Comparison of ENCODE assay signal across 2 cellular contexts in the genomic region with DNA sequence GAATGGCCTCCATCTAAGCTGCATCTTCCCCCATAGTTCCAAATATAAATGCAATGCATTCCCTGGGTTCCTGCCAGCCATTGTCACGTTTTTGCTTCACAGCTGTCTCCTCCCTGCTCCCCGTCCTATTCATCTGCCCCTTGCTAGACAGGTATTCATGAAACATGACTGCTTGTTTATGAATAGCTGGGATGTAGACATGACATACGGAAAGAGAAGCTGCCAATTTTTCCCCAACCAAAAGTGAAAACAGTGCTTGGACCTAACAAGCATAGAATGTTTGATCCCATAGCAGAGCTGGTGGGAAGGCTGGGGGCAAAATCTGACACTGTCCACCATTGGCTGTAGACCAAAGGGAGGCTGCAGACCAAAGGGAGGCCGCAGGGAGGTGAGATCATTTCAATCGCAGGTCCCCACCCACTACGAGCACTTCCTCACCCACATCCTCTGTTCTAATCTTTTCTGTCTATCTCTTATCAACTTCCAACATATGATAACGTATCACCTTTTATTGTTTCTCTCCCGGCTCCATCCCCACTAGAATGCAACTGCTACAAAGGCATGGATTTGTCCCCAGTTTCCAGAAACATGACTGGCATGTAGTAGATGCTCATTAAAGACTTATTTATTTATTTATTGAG.
TF ChIP-seq lines count a peak whose summit lies in the region.

No MANE protein-coding gene starts in this region.

TF ChIP-seq in HepG2, 621 proteins besides CTCF, POLR2A, EP300 and RAD21:
- TF ChIP-seq ERF (CRISPR knock-in tag; IDR thresholded peaks at IDR 0.05) (no peak), ZSCAN22 (CRISPR knock-in tag; IDR thresholded peaks at IDR 0.05) (no peak), SOX13 (IDR thresholded peaks at IDR 0.05) (no peak), SOX13 (CRISPR knock-in tag; conservative IDR thresholded peaks at IDR 0.05 in 1 of 2, IDR thresholded peaks at IDR 0.05 in 1 of 2) (no peak), ZNF484 (CRISPR knock-in tag; IDR thresholded peaks at IDR 0.05; ENCODE audit: borderline replicate concordance, low read depth) (no peak), ZNF883 (CRISPR knock-in tag; IDR thresholded peaks at IDR 0.05; ENCODE audit: not compliant biosample characterization) (no peak), ZNF136 (CRISPR knock-in tag; IDR thresholded peaks at IDR 0.05; ENCODE audit: low read depth) (no peak), AKAP8 (CRISPR knock-in tag; IDR thresholded peaks at IDR 0.05) (no peak), SNRNP70 (IDR thresholded peaks at IDR 0.05; ENCODE audit: low read depth, low read length) (no peak), AGO1 (IDR thresholded peaks at IDR 0.05; ENCODE audit: low read depth, low read length, poor library complexity, severe bottlenecking) (no peak), SATB2 (CRISPR knock-in tag; IDR thresholded peaks at IDR 0.05) (no peak), SETDB1 (CRISPR knock-in tag; IDR thresholded peaks at IDR 0.05; ENCODE audit: borderline replicate concordance) (no peak), ARID2 (CRISPR knock-in tag; IDR thresholded peaks at IDR 0.05; ENCODE audit: borderline replicate concordance) (no peak), TEAD3 (CRISPR knock-in tag; optimal IDR thresholded peaks at IDR 0.05; ENCODE audit: borderline replicate concordance) (no peak), PPARG (CRISPR knock-in tag; conservative IDR thresholded peaks at IDR 0.05) (no peak)
- TF ChIP-seq, protein P1, sequence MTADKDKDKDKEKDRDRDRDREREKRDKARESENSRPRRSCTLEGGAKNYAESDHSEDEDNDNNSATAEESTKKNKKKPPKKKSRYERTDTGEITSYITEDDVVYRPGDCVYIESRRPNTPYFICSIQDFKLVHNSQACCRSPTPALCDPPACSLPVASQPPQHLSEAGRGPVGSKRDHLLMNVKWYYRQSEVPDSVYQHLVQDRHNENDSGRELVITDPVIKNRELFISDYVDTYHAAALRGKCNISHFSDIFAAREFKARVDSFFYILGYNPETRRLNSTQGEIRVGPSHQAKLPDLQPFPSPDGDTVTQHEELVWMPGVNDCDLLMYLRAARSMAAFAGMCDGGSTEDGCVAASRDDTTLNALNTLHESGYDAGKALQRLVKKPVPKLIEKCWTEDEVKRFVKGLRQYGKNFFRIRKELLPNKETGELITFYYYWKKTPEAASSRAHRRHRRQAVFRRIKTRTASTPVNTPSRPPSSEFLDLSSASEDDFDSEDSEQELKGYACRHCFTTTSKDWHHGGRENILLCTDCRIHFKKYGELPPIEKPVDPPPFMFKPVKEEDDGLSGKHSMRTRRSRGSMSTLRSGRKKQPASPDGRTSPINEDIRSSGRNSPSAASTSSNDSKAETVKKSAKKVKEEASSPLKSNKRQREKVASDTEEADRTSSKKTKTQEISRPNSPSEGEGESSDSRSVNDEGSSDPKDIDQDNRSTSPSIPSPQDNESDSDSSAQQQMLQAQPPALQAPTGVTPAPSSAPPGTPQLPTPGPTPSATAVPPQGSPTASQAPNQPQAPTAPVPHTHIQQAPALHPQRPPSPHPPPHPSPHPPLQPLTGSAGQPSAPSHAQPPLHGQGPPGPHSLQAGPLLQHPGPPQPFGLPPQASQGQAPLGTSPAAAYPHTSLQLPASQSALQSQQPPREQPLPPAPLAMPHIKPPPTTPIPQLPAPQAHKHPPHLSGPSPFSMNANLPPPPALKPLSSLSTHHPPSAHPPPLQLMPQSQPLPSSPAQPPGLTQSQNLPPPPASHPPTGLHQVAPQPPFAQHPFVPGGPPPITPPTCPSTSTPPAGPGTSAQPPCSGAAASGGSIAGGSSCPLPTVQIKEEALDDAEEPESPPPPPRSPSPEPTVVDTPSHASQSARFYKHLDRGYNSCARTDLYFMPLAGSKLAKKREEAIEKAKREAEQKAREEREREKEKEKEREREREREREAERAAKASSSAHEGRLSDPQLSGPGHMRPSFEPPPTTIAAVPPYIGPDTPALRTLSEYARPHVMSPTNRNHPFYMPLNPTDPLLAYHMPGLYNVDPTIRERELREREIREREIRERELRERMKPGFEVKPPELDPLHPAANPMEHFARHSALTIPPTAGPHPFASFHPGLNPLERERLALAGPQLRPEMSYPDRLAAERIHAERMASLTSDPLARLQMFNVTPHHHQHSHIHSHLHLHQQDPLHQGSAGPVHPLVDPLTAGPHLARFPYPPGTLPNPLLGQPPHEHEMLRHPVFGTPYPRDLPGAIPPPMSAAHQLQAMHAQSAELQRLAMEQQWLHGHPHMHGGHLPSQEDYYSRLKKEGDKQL (CRISPR knock-in tag; IDR thresholded peaks at IDR 0.05; ENCODE audit: low read depth), result no peak
- TF ChIP-seq, protein P2, sequence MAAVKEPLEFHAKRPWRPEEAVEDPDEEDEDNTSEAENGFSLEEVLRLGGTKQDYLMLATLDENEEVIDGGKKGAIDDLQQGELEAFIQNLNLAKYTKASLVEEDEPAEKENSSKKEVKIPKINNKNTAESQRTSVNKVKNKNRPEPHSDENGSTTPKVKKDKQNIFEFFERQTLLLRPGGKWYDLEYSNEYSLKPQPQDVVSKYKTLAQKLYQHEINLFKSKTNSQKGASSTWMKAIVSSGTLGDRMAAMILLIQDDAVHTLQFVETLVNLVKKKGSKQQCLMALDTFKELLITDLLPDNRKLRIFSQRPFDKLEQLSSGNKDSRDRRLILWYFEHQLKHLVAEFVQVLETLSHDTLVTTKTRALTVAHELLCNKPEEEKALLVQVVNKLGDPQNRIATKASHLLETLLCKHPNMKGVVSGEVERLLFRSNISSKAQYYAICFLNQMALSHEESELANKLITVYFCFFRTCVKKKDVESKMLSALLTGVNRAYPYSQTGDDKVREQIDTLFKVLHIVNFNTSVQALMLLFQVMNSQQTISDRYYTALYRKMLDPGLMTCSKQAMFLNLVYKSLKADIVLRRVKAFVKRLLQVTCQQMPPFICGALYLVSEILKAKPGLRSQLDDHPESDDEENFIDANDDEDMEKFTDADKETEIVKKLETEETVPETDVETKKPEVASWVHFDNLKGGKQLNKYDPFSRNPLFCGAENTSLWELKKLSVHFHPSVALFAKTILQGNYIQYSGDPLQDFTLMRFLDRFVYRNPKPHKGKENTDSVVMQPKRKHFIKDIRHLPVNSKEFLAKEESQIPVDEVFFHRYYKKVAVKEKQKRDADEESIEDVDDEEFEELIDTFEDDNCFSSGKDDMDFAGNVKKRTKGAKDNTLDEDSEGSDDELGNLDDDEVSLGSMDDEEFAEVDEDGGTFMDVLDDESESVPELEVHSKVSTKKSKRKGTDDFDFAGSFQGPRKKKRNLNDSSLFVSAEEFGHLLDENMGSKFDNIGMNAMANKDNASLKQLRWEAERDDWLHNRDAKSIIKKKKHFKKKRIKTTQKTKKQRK (IDR thresholded peaks at IDR 0.05; ENCODE audit: low read length), result no peak
TF ChIP-seq in HepG2: peak in this region for 0.

TF ChIP-seq in endothelial cell of umbilical vein, 7 proteins besides CTCF, POLR2A, EP300 and RAD21:
- no peak for TF ChIP-seq JUN (IDR thresholded peaks at IDR 0.05; ENCODE audit: borderline replicate concordance, insufficient read depth, insufficient read length, low read depth)
- TF ChIP-seq GATA2 (IDR thresholded peaks at IDR 0.05; ENCODE audit: insufficient read depth, insufficient read length, low read depth, low read length), result no peak
- no peak for TF ChIP-seq FOS (IDR thresholded peaks at IDR 0.05; ENCODE audit: borderline replicate concordance, insufficient read depth, low read length)
- no peak for TF ChIP-seq POLR2AphosphoS5 (IDR thresholded peaks at IDR 0.05; ENCODE audit: insufficient read depth, low read depth, low read length)
- TF ChIP-seq EZH2 (IDR thresholded peaks at IDR 0.05; ENCODE audit: borderline replicate concordance, low read depth, low read length, severe bottlenecking), result no peak
- TF ChIP-seq, protein P3, sequence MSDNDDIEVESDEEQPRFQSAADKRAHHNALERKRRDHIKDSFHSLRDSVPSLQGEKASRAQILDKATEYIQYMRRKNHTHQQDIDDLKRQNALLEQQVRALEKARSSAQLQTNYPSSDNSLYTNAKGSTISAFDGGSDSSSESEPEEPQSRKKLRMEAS (IDR thresholded peaks at IDR 0.05; ENCODE audit: insufficient read depth, insufficient read length), result no peak
- TF ChIP-seq MYC (IDR thresholded peaks at IDR 0.05; ENCODE audit: low read depth, low read length), result no peak
